Comparison of ENCODE assay signal across 8 cellular contexts in genomic region chr12:89542912-89543592, GRCh38. TPM values are rescaled to one million over a fixed set of nuclear protein-coding genes. Genes with fewer than 3 reads are reported as not detected.
DNase-seq lines count a peak whose midpoint lies in the region; ATAC-seq and TF ChIP-seq lines count a peak whose summit lies in the region.

No MANE protein-coding gene starts in this region.

- POLR2A ChIA-PET in AG04449 (lab: Yijun Ruan, JAX): no interaction called here

- H3K4me3 ChIP-seq in AG04449 (ENCODE audit: low read depth, low read length): no peak overlapping the region
- H3K4me3 ChIP-seq in body of pancreas: no peak overlapping the region

- CTCF ChIA-PET in AG04449 (lab: Yijun Ruan, JAX): interaction anchor here (0.5 to 5.1 kb wide), 34 partner anchors 9 to 1398 kb away, joined by 3 to 65 read pairs (median 4); partner anchors contain the start of gene ATP2B1

- no peaks in the 10 kb centered on the region for H3K36me3 ChIP-seq in body of pancreas (replicated peaks in 1 of 2; ENCODE audit: insufficient read depth in 1 of 2, low read depth in 2 of 2)

- H3K4me1 ChIP-seq in body of pancreas: peaks cover 8% of the 10 kb centered on the region

- no peaks in the 10 kb centered on the region for H3K9me3 ChIP-seq in body of pancreas

- no peak overlapping the region for H3K27ac ChIP-seq in body of pancreas

- peak; percentile 77 for TF ChIP-seq CTCF in AG04449 (IDR thresholded peaks at IDR 0.05; ENCODE audit: insufficient read depth, low read length, missing control alignments)
- peak; percentile 75 to 94 (median 86) for TF ChIP-seq CTCF in body of pancreas (IDR thresholded peaks at IDR 0.05)

- no peak for TF ChIP-seq POLR2A in body of pancreas (IDR thresholded peaks at IDR 0.05)

- WGBS in body of pancreas, 2 donors: 7 to 8% methylated on average over 6 of the region's 6 CpGs

- intact Hi-C loops in body of pancreas (cut with DNase I): loop anchor here (10.0 kb wide), 1 partner anchor 562 kb away; no protein-coding TSS in a partner anchor

- ATAC-seq in GM18519 (IDR thresholded peaks at IDR 0.05; ENCODE audit: low FRiP score, unreplicated experiment) (peak; percentile 76), HG03039 (IDR thresholded peaks at IDR 0.05; ENCODE audit: unreplicated experiment) (peak; percentile 71), body of pancreas (peak; percentile 83)

- H3K27me3 ChIP-seq in body of pancreas: no peaks in the 10 kb centered on the region

- DNase-seq in AG04449 (ENCODE audit: low read depth, low spot score) (no peak), NCI-H2107 (lab: John Stamatoyannopoulos, UW) (peak; percentile 57), UCSD-AML1 (lab: John Stamatoyannopoulos, UW; ENCODE audit: unreplicated experiment) (peak; percentile 33), body of pancreas (peak; percentile 74 to 83 (median 76)), iPS-NIHi7 (ENCODE audit: extremely low spot score) (peak; percentile 82)
- DNase-seq in stimulated activated CD4-positive, alpha-beta T cell treated with anti-CD3 and anti-CD28 coated beads, Interleukin-2, amount 100 ng/mL, for 24 hours: peak; percentile 57 to 70

RNA-seq across cellular contexts. Expression of gene POC1B, which starts 17.2 kb away (rescaled TPM):
- total RNA-seq in body of pancreas: 10 to 100 TPM; 10.9 to 32.6 TPM

RNA-seq across cellular contexts. Expression of gene GALNT4, which starts 18.5 kb away (rescaled TPM):
- total RNA-seq in body of pancreas: 10 to 100 TPM in 1 of 2 donors, 1 to 10 TPM in 1; 8.2 to 16.6 TPM
